8 cellular contexts compared by ENCODE assay signal in genomic region chr17:43701318-43701743, GRCh38. TPM values are rescaled to one million over a fixed set of nuclear protein-coding genes. Genes with fewer than 3 reads are reported as not detected.
DNase-seq lines count a peak whose midpoint lies in the region; ATAC-seq, FAIRE-seq and TF ChIP-seq lines count a peak whose summit lies in the region.

No MANE protein-coding gene starts in this region.

- H2AFZ ChIP-seq in K562 (ENCODE audit: low read depth, low read length): no peak overlapping the region

- no TSS peak for BruUV-seq in K562 (replicated peaks; lab: Mats Ljungman, UMichigan)

- H4K20me1 ChIP-seq in K562 (replicated peaks; ENCODE audit: control insufficient read depth, insufficient read depth, low read length): no peaks in the 10 kb centered on the region; the same call in 1 of the 2 replicates

- in situ Hi-C loops in K562 (cut with MboI): no loop called here

- no peak overlapping the region for H3K27ac ChIP-seq in K562 (ENCODE audit: extremely low read depth, low read depth, low read length)

- FAIRE-seq in K562 (lab: Jason Lieb, UNC): no peak

- TF ChIP-seq RAD21 in K562 (CRISPR knock-in tag; conservative IDR thresholded peaks at IDR 0.05 in 1 of 2, IDR thresholded peaks at IDR 0.05 in 1 of 2): no peak

- H3K4me1 Mint-ChIP-seq in mesothelial cell of epicardium (peaks cover 3% of the 10 kb centered on the region), nephron progenitor cell (peaks cover 37% of the 10 kb centered on the region)

- TF ChIP-seq POLR2A in K562 (conservative IDR thresholded peaks at IDR 0.05): no peak

- TF ChIP-seq EP300 in K562 (IDR thresholded peaks at IDR 0.05; ENCODE audit: low read length): no peak

- POLR2A ChIA-PET in K562 (lab: Yijun Ruan, JAX): interaction anchor here (0.6 to 1.9 kb wide), 3 partner anchors 56 to 1321 kb away, joined by 3 to 5 read pairs (median 4); no protein-coding TSS in a partner anchor

- ATAC-seq in K562: no peak
- ATAC-seq in left cardiac atrium: no peak
- ATAC-seq in HG03139 (IDR thresholded peaks at IDR 0.05; ENCODE audit: unreplicated experiment): no peak

- TF ChIP-seq CTCF in K562 (IDR thresholded peaks at IDR 0.05 in 2 of 3, conservative IDR thresholded peaks at IDR 0.05 in 1 of 3; ENCODE audit: insufficient read depth in 2 of 3, low read depth in 1 of 3, low read length in 3 of 3) (no peak), mesothelial cell of epicardium (IDR thresholded peaks at IDR 0.05; ENCODE audit: unreplicated experiment) (no peak), nephron progenitor cell (IDR thresholded peaks at IDR 0.05) (no peak)

- H3K9me3 ChIP-seq in NT2/D1 (ENCODE audit: insufficient read depth, low read length): peaks cover 5% of the 10 kb centered on the region; the same call in 1 of the 2 replicates
- no peaks in the 10 kb centered on the region for H3K9me3 ChIP-seq in K562 (replicated peaks; ENCODE audit: control insufficient read depth, insufficient read depth, low read depth, low read length)

- H3K4me3 Mint-ChIP-seq in mesothelial cell of epicardium (no peak overlapping the region), nephron progenitor cell (no peak overlapping the region)

- no peaks in the 10 kb centered on the region for H3K36me3 Mint-ChIP-seq in mesothelial cell of epicardium
- H3K36me3 Mint-ChIP-seq in nephron progenitor cell (ENCODE audit: low read depth): no peaks in the 10 kb centered on the region

- no peak overlapping the region for H3K27ac Mint-ChIP-seq in mesothelial cell of epicardium
- no peak overlapping the region for H3K27ac Mint-ChIP-seq in nephron progenitor cell

- H3K4me3 ChIP-seq in NT2/D1 (ENCODE audit: insufficient read length, low read depth) (no peak overlapping the region), K562 (no peak overlapping the region)

- CTCF ChIA-PET in K562 (lab: Yijun Ruan, JAX; ENCODE audit: low intra/inter-chr PET ratio): interaction anchor here (1.1 kb wide), 1 partner anchor 52 kb away, joined by 4 read pairs; no protein-coding TSS in a partner anchor

- peaks cover 10% of the 10 kb centered on the region for H3K4me1 ChIP-seq in NT2/D1 (ENCODE audit: insufficient read depth, insufficient read length)
- H3K4me1 ChIP-seq in K562 (replicated peaks in 1 of 2; ENCODE audit: control insufficient read depth in 2 of 2, insufficient read depth in 2 of 2, low read length in 2 of 2): peaks cover 0 to 4% of the 10 kb centered on the region in 2 experiments; a peak in 1 of 5 replicates

- intact Hi-C loops in K562 (cut with micrococcal nuclease) (no loop called here), left cardiac atrium (cut with DNase I) (no loop called here)

- no peaks in the 10 kb centered on the region for H3K79me2 ChIP-seq in K562 (ENCODE audit: control insufficient read depth, insufficient read depth, low read length)

- no peak overlapping the region for H3K4me2 ChIP-seq in K562 (ENCODE audit: insufficient read depth, low read length)

- H3K9me3 Mint-ChIP-seq in mesothelial cell of epicardium (peaks cover 3% of the 10 kb centered on the region), nephron progenitor cell (peaks cover 8% of the 10 kb centered on the region)

- no peaks in the 10 kb centered on the region for H3K9me1 ChIP-seq in K562 (ENCODE audit: control insufficient read depth, insufficient read depth, low read length)

- peak; percentile 35 for DNase-seq in GM19238 (ENCODE audit: insufficient read length, low spot score)
- no peak for DNase-seq in NT2/D1 (ENCODE audit: low read depth, low spot score)
- no peak for DNase-seq in K562 (ENCODE audit: extremely low read depth in 1 of 4, low spot score in 3 of 4)
- peak; percentile 58 to 68 for DNase-seq in stimulated activated CD8-positive, alpha-beta memory T cell treated with anti-CD3 and anti-CD28 coated beads, Interleukin-15, amount 100 ng/mL, for 48 hours (ENCODE audit: low read depth in 2 of 2)
- no peak for DNase-seq in left cardiac atrium
- no peak for DNase-seq in mesothelial cell of epicardium (ENCODE audit: low spot score in 2 of 2, unreplicated experiment in 2 of 2)
- DNase-seq in nephron progenitor cell: no peak

- no peaks in the 10 kb centered on the region for H3K27me3 ChIP-seq in NT2/D1 (ENCODE audit: insufficient read depth, insufficient read length)
- H3K27me3 ChIP-seq in K562 (ENCODE audit: control insufficient read depth in 2 of 2, insufficient read depth in 2 of 2, low read length in 2 of 2): peaks cover 5 to 52% of the 10 kb centered on the region in 2 experiments; a peak in 3 of 5 replicates

- 8% methylated on average over 16 of the region's 16 CpGs for WGBS in K562 (ENCODE audit: insufficient coverage, low coverage, missing lambda C conversion rate)

- H3K9ac ChIP-seq in NT2/D1 (ENCODE audit: insufficient read length, low read depth): peak overlapping the region; percentile 2
- H3K9ac ChIP-seq in K562 (ENCODE audit: insufficient read depth in 1 of 2, low read depth in 2 of 2, low read length in 2 of 2): no peak overlapping the region; a peak in 1 of 4 replicates

- no peaks in the 10 kb centered on the region for H3K36me3 ChIP-seq in NT2/D1 (ENCODE audit: insufficient read depth, insufficient read length, low read length)
- no peaks in the 10 kb centered on the region for H3K36me3 ChIP-seq in K562 (ENCODE audit: control insufficient read depth, insufficient read depth, low read length)

- H3K27me3 Mint-ChIP-seq in mesothelial cell of epicardium (ENCODE audit: low read depth): peaks cover 5% of the 10 kb centered on the region
- H3K27me3 Mint-ChIP-seq in nephron progenitor cell (ENCODE audit: low read depth, poor library complexity): peaks cover 45% of the 10 kb centered on the region

TF ChIP-seq in K562, 482 proteins besides CTCF, POLR2A, EP300 and RAD21 (continues in another document):
- no peak for TF ChIP-seq ZBTB2 (IDR thresholded peaks at IDR 0.05)
- no peak for TF ChIP-seq ZNF655 (CRISPR knock-in tag; IDR thresholded peaks at IDR 0.05)

RNA-seq across cellular contexts. Expression of gene MEOX1, which starts 39.6 kb away (rescaled TPM):
- total RNA-seq in K562 (2011; cell fraction: chromatin; rRNA removed; ENCODE audit: low replicate concordance): not detected in 2 replicates
- not detected in 2 replicates for total RNA-seq in K562 (2011; cell fraction: nucleolus; rRNA removed)
- not detected in 2 replicates for total RNA-seq in K562 (2011; cell fraction: nucleoplasm; rRNA removed)
- total RNA-seq in K562 (2014; rRNA removed) (not detected in 2 replicates), K562 (2014; rRNA removed; fragmentation: Illumina TruSeq; extraction: Trizol) (not detected in 2 replicates), K562 (2015; rRNA removed; fragmentation: Illumina TruSeq; extraction: Trizol) (not detected in 2 replicates), K562 (2021) (not detected in 2 replicates), left cardiac atrium (10 to 100 TPM in 1 of 2 donors, 1 to 10 TPM in 1; 9.4 to 25.6 TPM), mesothelial cell of epicardium (1.2 to 1.8 TPM (median 1.2 TPM) in 3 replicates)
- polyA plus RNA-seq in K562 (2011; rRNA removed) (not detected in 2 replicates), K562 (2014; fragmentation: Illumina TruSeq; extraction: Trizol) (not detected in 2 replicates), K562 (2014; fragmentation: Nextera tagmentation; extraction: Ambion mirVana) (not detected), K562 (2014; rRNA removed) (not detected in 2 replicates)
- polyA plus RNA-seq in K562 (2011; cell fraction: cytosol; rRNA removed): not detected in 2 replicates
- polyA plus RNA-seq in K562 (2011; cell fraction: nucleus; rRNA removed): not detected in 2 replicates
- not detected in 2 replicates for polyA plus RNA-seq in K562 (2012)
- polyA minus RNA-seq in K562 (2011; rRNA and poly(A)+ RNA removed): not detected in 2 replicates
- polyA minus RNA-seq in K562 (2011; cell fraction: cytosol; rRNA and poly(A)+ RNA removed): not detected in 2 replicates
- polyA minus RNA-seq in K562 (2011; cell fraction: nucleus; rRNA and poly(A)+ RNA removed): not detected in 2 replicates

RNA-seq across cellular contexts. Expression of gene SOST, which starts 57.3 kb away (rescaled TPM):
- not detected in 2 replicates for total RNA-seq in K562 (2011; cell fraction: chromatin; rRNA removed; ENCODE audit: low replicate concordance)
- total RNA-seq in K562 (2011; cell fraction: nucleolus; rRNA removed): not detected in 2 replicates
- total RNA-seq in K562 (2011; cell fraction: nucleoplasm; rRNA removed): not detected in 2 replicates
- not detected in 2 replicates for total RNA-seq in K562 (2014; rRNA removed)
- total RNA-seq in K562 (2014; rRNA removed; fragmentation: Illumina TruSeq; extraction: Trizol): not detected in 2 replicates
- total RNA-seq in K562 (2015; rRNA removed; fragmentation: Illumina TruSeq; extraction: Trizol): not detected in 2 replicates
- not detected in 2 replicates for total RNA-seq in K562 (2021)
- not detected in 2 replicates for polyA plus RNA-seq in K562 (2011; rRNA removed)
- polyA plus RNA-seq in K562 (2011; cell fraction: cytosol; rRNA removed): not detected in 2 replicates
- polyA plus RNA-seq in K562 (2011; cell fraction: nucleus; rRNA removed): not detected in 2 replicates
- polyA plus RNA-seq in K562 (2012): 0.06 TPM in 1 of 2 replicates, not detected in the other
- polyA plus RNA-seq in K562 (2014; fragmentation: Illumina TruSeq; extraction: Trizol): not detected in 2 replicates
- polyA plus RNA-seq in K562 (2014; fragmentation: Nextera tagmentation; extraction: Ambion mirVana): not detected
- not detected in 2 replicates for polyA plus RNA-seq in K562 (2014; rRNA removed)
- polyA minus RNA-seq in K562 (2011; rRNA and poly(A)+ RNA removed): not detected in 2 replicates
- polyA minus RNA-seq in K562 (2011; cell fraction: cytosol; rRNA and poly(A)+ RNA removed): not detected in 2 replicates
- not detected in 2 replicates for polyA minus RNA-seq in K562 (2011; cell fraction: nucleus; rRNA and poly(A)+ RNA removed)
- total RNA-seq in left cardiac atrium: not detected
- total RNA-seq in mesothelial cell of epicardium: 0.23 to 0.33 TPM (median 0.27 TPM) in 3 replicates

Comparison
In these comparisons a context has a peak if more than half of its experiments do, and no peak if none do; other contexts are left out.
1. DNase-seq: peak in GM19238 (single experiment) and stimulated activated CD8-positive, alpha-beta memory T cell treated with anti-CD3 and anti-CD28 coated beads, Interleukin-15, amount 100 ng/mL, for 48 hours (2 of 2); none in NT2/D1 (single experiment), K562 (0 of 4), left cardiac atrium (single experiment), mesothelial cell of epicardium (0 of 2) and nephron progenitor cell (single experiment).